ENCODE assay signal across 24 cellular contexts in the genomic region with DNA sequence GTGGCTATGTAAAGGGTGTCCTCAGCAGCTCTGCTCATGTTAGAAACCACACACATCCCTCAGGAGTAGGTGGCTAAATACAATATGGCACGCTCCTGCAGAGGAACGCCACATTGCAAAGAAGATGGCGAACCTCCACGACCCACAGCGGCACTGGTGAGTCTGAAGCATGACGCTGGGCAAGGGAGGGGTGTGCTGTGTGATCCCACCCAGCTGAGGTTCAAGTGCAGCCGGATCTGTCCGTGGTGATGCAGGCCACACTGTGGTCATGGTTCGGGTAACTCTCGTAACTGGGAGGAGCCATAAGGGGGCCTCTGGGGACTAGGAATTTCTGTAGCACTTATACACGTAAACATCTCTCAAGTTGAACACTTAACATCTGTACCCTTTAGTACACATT. TPM values are rescaled to one million over a fixed set of nuclear protein-coding genes. Genes with fewer than 3 reads are reported as not detected.
A peak's percentile ranks its signal among the peaks of the same experiment; 100 is the strongest.
DNase-seq lines count a peak whose midpoint lies in the region; ATAC-seq and TF ChIP-seq lines count a peak whose summit lies in the region.
"Had no signal": no experiment of that assay in that cellular context is flagged by ENCODE, and none has a peak within 500 bp of the region (broad histone marks: within the 10 kb centered on the region; RNA-seq: fewer than 3 reads in every experiment).

No MANE protein-coding gene starts in this region.

- no peak overlapping the region for H3K4me3 Mint-ChIP-seq in natural killer cell treated with Interleukin-12 subunit alpha and Interleukin-12 subunit beta and Interleukin-15 and Interleukin-18, amount 100 ng/mL, for 72 hours
- H3K4me3 Mint-ChIP-seq in activated naive CD8-positive, alpha-beta T cell treated with anti-CD3 and anti-CD28 coated beads, Interleukin-2, amount 50 U/mL, for 24 hours, result no peak overlapping the region
- H3K4me3 Mint-ChIP-seq: activated CD4-positive, alpha-beta T cell treated with anti-CD3 and anti-CD28 coated beads for 36 hours; activated naive CD4-positive, alpha-beta T cell treated with anti-CD3 and anti-CD28 coated beads, Interleukin-2, amount 50 U/mL, for 24 hours; neural crest cell; stimulated activated naive B cell treated with anti-CD40 and anti-IgM and Interleukin-4, amounts not matched to agents 10 μg/mL and 1 μg/mL and 100 μg/mL, for 72 hours had no signal

- POLR2A ChIA-PET in GM10248 (lab: Yijun Ruan, JAX), result no interaction called here

- H3K36me3 ChIP-seq in left ventricle myocardium inferior, result peaks cover 90% of the 10 kb centered on the region

- peak; percentile 55 to 78 for ATAC-seq in natural killer cell treated with Interleukin-12 subunit alpha and Interleukin-12 subunit beta and Interleukin-15 and Interleukin-18, amount 100 ng/mL, for 72 hours
- no peak for ATAC-seq in activated naive CD8-positive, alpha-beta T cell treated with anti-CD3 and anti-CD28 coated beads, Interleukin-2, amount 50 U/mL, for 24 hours
- ATAC-seq: activated CD4-positive, alpha-beta T cell treated with anti-CD3 and anti-CD28 coated beads for 36 hours; heart left ventricle; left ventricle myocardium superior; stimulated activated naive B cell treated with anti-CD40 and anti-IgM and Interleukin-4, amounts not matched to agents 10 μg/mL and 1 μg/mL and 100 μg/mL, for 72 hours had no signal

- peaks cover 9 to 20% of the 10 kb centered on the region in 2 donors for H3K4me1 Mint-ChIP-seq in natural killer cell treated with Interleukin-12 subunit alpha and Interleukin-12 subunit beta and Interleukin-15 and Interleukin-18, amount 100 ng/mL, for 72 hours (ENCODE audit: low read depth in 2 of 2)
- H3K4me1 Mint-ChIP-seq in activated naive CD8-positive, alpha-beta T cell treated with anti-CD3 and anti-CD28 coated beads, Interleukin-2, amount 50 U/mL, for 24 hours, result no peaks in the 10 kb centered on the region
- H3K4me1 Mint-ChIP-seq: activated CD4-positive, alpha-beta T cell treated with anti-CD3 and anti-CD28 coated beads for 36 hours; activated naive CD4-positive, alpha-beta T cell treated with anti-CD3 and anti-CD28 coated beads, Interleukin-2, amount 50 U/mL, for 24 hours; neural crest cell had no signal

- DNase-seq in cardiac septum (ENCODE audit: low spot score), result peak; percentile 14
- DNase-seq in left ventricle myocardium inferior, result no peak
- no peak for DNase-seq in natural killer cell treated with Interleukin-12 subunit alpha and Interleukin-12 subunit beta and Interleukin-15 and Interleukin-18, amount 100 ng/mL, for 72 hours (ENCODE audit: low spot score)
- DNase-seq in T-helper 2 cell, result no peak
- DNase-seq in NOMO-1 (lab: John Stamatoyannopoulos, UW; ENCODE audit: unreplicated experiment in 2 of 2), result no peak
- DNase-seq in GM10248 (ENCODE audit: extremely low spot score), result no peak
- no peak for DNase-seq in activated naive CD8-positive, alpha-beta T cell treated with anti-CD3 and anti-CD28 coated beads, Interleukin-2, amount 50 U/mL, for 24 hours
- DNase-seq: activated CD4-positive, alpha-beta T cell treated with anti-CD3 and anti-CD28 coated beads for 36 hours; activated CD8-positive, alpha-beta memory T cell treated with anti-CD3 and anti-CD28 coated beads for 24 hours; activated T-cell treated with anti-CD3 and anti-CD28 coated beads, Interleukin-2, amount 50 U/mL, for 48 hours; EL; KG1; left ventricle myocardium superior; NCI-H1694; NCI-H2171 treated with DMSO at 0.1 percent for 48 hours; SHP77; small intestine; stimulated activated naive B cell treated with anti-CD40 and anti-IgM and Interleukin-4, amounts not matched to agents 10 μg/mL and 1 μg/mL and 100 μg/mL, for 72 hours had no signal

- no peak for TF ChIP-seq CTCF in left ventricle myocardium inferior (IDR thresholded peaks at IDR 0.05; ENCODE audit: borderline replicate concordance)
- no peak for TF ChIP-seq CTCF in VCaP (conservative IDR thresholded peaks at IDR 0.05)
- no peak for TF ChIP-seq CTCF in GM10248 (IDR thresholded peaks at IDR 0.05; ENCODE audit: control extremely low read depth, extremely low read depth, low read depth, missing control alignments)

- H3K27ac ChIP-seq in left ventricle myocardium inferior (replicated peaks) (no peak overlapping the region), VCaP (peak overlapping the region; percentile 98)
- H3K27ac ChIP-seq: epithelial cell of prostate, heart left ventricle had no signal

- no peaks in the 10 kb centered on the region for H3K27me3 ChIP-seq in left ventricle myocardium inferior (ENCODE audit: low read depth)
- H3K27me3 ChIP-seq: heart left ventricle had no signal

- H3K27ac Mint-ChIP-seq in natural killer cell treated with Interleukin-12 subunit alpha and Interleukin-12 subunit beta and Interleukin-15 and Interleukin-18, amount 100 ng/mL, for 72 hours, result peak overlapping the region in 1 of 2 donors; percentile 35
- H3K27ac Mint-ChIP-seq in activated naive CD8-positive, alpha-beta T cell treated with anti-CD3 and anti-CD28 coated beads, Interleukin-2, amount 50 U/mL, for 24 hours, result no peak overlapping the region
- H3K27ac Mint-ChIP-seq: activated CD4-positive, alpha-beta T cell treated with anti-CD3 and anti-CD28 coated beads for 36 hours; activated naive CD4-positive, alpha-beta T cell treated with anti-CD3 and anti-CD28 coated beads, Interleukin-2, amount 50 U/mL, for 24 hours had no signal

- H3K9me3 ChIP-seq in left ventricle myocardium inferior (replicated peaks), result no peaks in the 10 kb centered on the region
- H3K9me3 ChIP-seq: heart left ventricle, prostate gland had no signal

- no peaks in the 10 kb centered on the region for H3K9me3 Mint-ChIP-seq in natural killer cell treated with Interleukin-12 subunit alpha and Interleukin-12 subunit beta and Interleukin-15 and Interleukin-18, amount 100 ng/mL, for 72 hours
- H3K9me3 Mint-ChIP-seq in activated naive CD8-positive, alpha-beta T cell treated with anti-CD3 and anti-CD28 coated beads, Interleukin-2, amount 50 U/mL, for 24 hours, result no peaks in the 10 kb centered on the region
- H3K9me3 Mint-ChIP-seq: activated naive CD4-positive, alpha-beta T cell treated with anti-CD3 and anti-CD28 coated beads, Interleukin-2, amount 50 U/mL, for 24 hours; neural crest cell; stimulated activated naive B cell treated with anti-CD40 and anti-IgM and Interleukin-4, amounts not matched to agents 10 μg/mL and 1 μg/mL and 100 μg/mL, for 72 hours had no signal

- H3K36me3 Mint-ChIP-seq in natural killer cell treated with Interleukin-12 subunit alpha and Interleukin-12 subunit beta and Interleukin-15 and Interleukin-18, amount 100 ng/mL, for 72 hours, result no peaks in the 10 kb centered on the region
- no peaks in the 10 kb centered on the region for H3K36me3 Mint-ChIP-seq in activated naive CD8-positive, alpha-beta T cell treated with anti-CD3 and anti-CD28 coated beads, Interleukin-2, amount 50 U/mL, for 24 hours (ENCODE audit: low read depth)

- H3K4me3 ChIP-seq in left ventricle myocardium inferior, result no peak overlapping the region
- H3K4me3 ChIP-seq: heart left ventricle, prostate gland had no signal

- no peaks in the 10 kb centered on the region for H3K27me3 Mint-ChIP-seq in natural killer cell treated with Interleukin-12 subunit alpha and Interleukin-12 subunit beta and Interleukin-15 and Interleukin-18, amount 100 ng/mL, for 72 hours
- no peaks in the 10 kb centered on the region for H3K27me3 Mint-ChIP-seq in activated naive CD8-positive, alpha-beta T cell treated with anti-CD3 and anti-CD28 coated beads, Interleukin-2, amount 50 U/mL, for 24 hours
- H3K27me3 Mint-ChIP-seq: activated CD4-positive, alpha-beta T cell treated with anti-CD3 and anti-CD28 coated beads for 36 hours; activated naive CD4-positive, alpha-beta T cell treated with anti-CD3 and anti-CD28 coated beads, Interleukin-2, amount 50 U/mL, for 24 hours; stimulated activated naive B cell treated with anti-CD40 and anti-IgM and Interleukin-4, amounts not matched to agents 10 μg/mL and 1 μg/mL and 100 μg/mL, for 72 hours had no signal

- H3K4me1 ChIP-seq in left ventricle myocardium inferior, result peaks cover 76% of the 10 kb centered on the region

- CTCF ChIA-PET in GM10248 (lab: Yijun Ruan, JAX), result interaction anchor here (1.1 to 1.3 kb wide), 3 partner anchors 9 to 18 kb away, joined by 3 to 4 read pairs (median 3); no protein-coding TSS in a partner anchor

- intact Hi-C loops in cardiac septum (cut with DNase I), result no loop called here
- intact Hi-C loops in left ventricle myocardium inferior (cut with micrococcal nuclease), result no loop called here

RNA-seq across cellular contexts. Expression of gene APMAP, which starts 23.4 kb away (rescaled TPM):
- total RNA-seq in cardiac septum (28.2 TPM), left ventricle myocardium inferior (23.8 TPM)
- 100 to 1,000 TPM; 109 to 206 TPM for total RNA-seq in natural killer cell treated with Interleukin-12 subunit alpha and Interleukin-12 subunit beta and Interleukin-15 and Interleukin-18, amount 100 ng/mL, for 72 hours

RNA-seq across cellular contexts. Expression of gene ACSS1, which starts 42.0 kb away (rescaled TPM):
- total RNA-seq in cardiac septum (47.6 TPM), left ventricle myocardium inferior (159 TPM)
- 1 to 10 TPM; 5.8 to 7.6 TPM for total RNA-seq in natural killer cell treated with Interleukin-12 subunit alpha and Interleukin-12 subunit beta and Interleukin-15 and Interleukin-18, amount 100 ng/mL, for 72 hours
